Comparison of ENCODE assay signal across 30 cellular contexts in genomic region chr1:2876846-2877245, GRCh38.
DNase-seq lines count a peak whose midpoint lies in the region; ATAC-seq, FAIRE-seq and TF ChIP-seq lines count a peak whose summit lies in the region.
"Had no signal": no experiment of that assay in that cellular context is flagged by ENCODE, and none has a peak within 500 bp of the region (broad histone marks: within the 10 kb centered on the region; RNA-seq: fewer than 3 reads in every experiment).

No MANE protein-coding gene starts in this region.

- peak overlapping the region; percentile 55 for H3K23ac ChIP-seq in neuronal stem cell (ENCODE audit: low read depth, low read length, poor library complexity)

- 0 out of 2 replicates have a peak, but pooled peaks cover 4% of the 10 kb centered on the region for H4K20me1 ChIP-seq in HepG2 (ENCODE audit: insufficient read depth, low read length)

- in situ Hi-C loops in HepG2 (cut with HindIII; ENCODE audit: extremely low pct_ligation_motif_present, low pct_unique_long_range_greater_than_20kb): no loop called here

- H3K9me3 ChIP-seq in HepG2 (ENCODE audit: low read length) (no peaks in the 10 kb centered on the region), right lobe of liver (no peaks in the 10 kb centered on the region), neuronal stem cell (replicated peaks in 1 of 2; ENCODE audit: control insufficient read depth in 2 of 2, insufficient read depth in 1 of 2, low read depth in 1 of 2, low read length in 2 of 2) (peaks cover 0 to 7% of the 10 kb centered on the region in 2 donors)
- H3K9me3 ChIP-seq: BE2C, Caco-2 had no signal

- TF ChIP-seq EP300 in HepG2 (IDR thresholded peaks at IDR 0.05; ENCODE audit: low read depth in 2 of 2, low read length in 2 of 2) (no peak), HepG2 (CRISPR knock-in tag; IDR thresholded peaks at IDR 0.05; ENCODE audit: borderline replicate concordance) (no peak)

- peak overlapping the region; percentile 71 for H3K14ac ChIP-seq in neuronal stem cell (ENCODE audit: low read length)

- no TSS peak for BruUV-seq in HepG2 (replicated peaks; lab: Mats Ljungman, UMichigan)

- H2BK5ac ChIP-seq in neuronal stem cell (ENCODE audit: low read length): peak overlapping the region; percentile 24

- H3K79me2 ChIP-seq in HepG2 (ENCODE audit: insufficient read depth, low read length): no peaks in the 10 kb centered on the region

- no peak for DNase-seq in HepG2 (ENCODE audit: low spot score)
- DNase-seq in right lobe of liver: no peak
- no peak for DNase-seq in neuronal stem cell (ENCODE audit: low spot score)
- no peak for DNase-seq in activated CD4-positive, alpha-beta T cell treated with anti-CD3 and anti-CD28 coated beads for 4 hours
- DNase-seq: 8988T; ACHN; AML-193; BE2C; Caco-2; Calu3; CD4-positive, alpha-beta memory T cell; CD4-positive, alpha-beta T cell; CD4-positive, CD25-positive, alpha-beta regulatory T cell; CD8-positive, alpha-beta memory T cell; CD8-positive, alpha-beta T cell; COR-L47; DMS 273 treated with DMSO at 0.1 percent for 48 hours; DMS153; DMS53; DMS79; DMS79 treated with DMSO at 0.1 percent for 48 hours; DND-41; EL had no signal

- ATAC-seq in HepG2 (no peak), right lobe of liver (no peak)
- ATAC-seq: CD8-positive, alpha-beta T cell had no signal

- intact Hi-C loops in HepG2 (cut with micrococcal nuclease; ENCODE audit: unreplicated experiment): loop anchor here (10.0 kb wide), 1 partner anchor 548 kb away; no protein-coding TSS in a partner anchor
- intact Hi-C loops in right lobe of liver (cut with DNase I): no loop called here

- H3K4me2 ChIP-seq in HepG2 (ENCODE audit: low read depth, low read length) (no peak overlapping the region), neuronal stem cell (ENCODE audit: insufficient read depth, low read length, poor library complexity, severe bottlenecking) (no peak overlapping the region)
- H3K4me2 ChIP-seq: A549; BLaER1; BLaER1 treated with 17β-estradiol and CSF1 and Interleukin-3, amounts not matched to agents 10 nM and 100 nM had no signal

- no peak overlapping the region for H4K8ac ChIP-seq in neuronal stem cell (ENCODE audit: low read depth, low read length)

- H3K9ac ChIP-seq in HepG2 (ENCODE audit: insufficient read depth, low read depth, low read length) (no peak overlapping the region), neuronal stem cell (ENCODE audit: low read depth, low read length, poor library complexity) (no peak overlapping the region)
- H3K9ac ChIP-seq: BLaER1; BLaER1 treated with 17β-estradiol and CSF1 and Interleukin-3, amounts not matched to agents 10 nM and 100 nM had no signal

- CTCF ChIA-PET in HepG2 (lab: Yijun Ruan, JAX; ENCODE audit: low intra/inter-chr PET ratio, low total read pairs): no interaction called here

- H3K4me1 ChIP-seq in HepG2 (ENCODE audit: insufficient read depth, low read length) (no peaks in the 10 kb centered on the region), right lobe of liver (no peaks in the 10 kb centered on the region), neuronal stem cell (ENCODE audit: control insufficient read depth in 2 of 2, insufficient read depth in 1 of 2, low read depth in 1 of 2, low read length in 2 of 2) (no peaks in the 10 kb centered on the region)
- H3K4me1 ChIP-seq: A549, BE2C, Caco-2 had no signal

- WGBS in HepG2 (ENCODE audit: low lambda C conversion rate): 0% methylated on average over 4 of the region's 18 CpGs
- 81% methylated on average over 6 of the region's 18 CpGs for WGBS in right lobe of liver (ENCODE audit: insufficient coverage, low coverage, low lambda C conversion rate, missing lambda C conversion rate)
- no CpG with 5 or more reads among the region's 18 CpGs for WGBS in neuronal stem cell (ENCODE audit: extremely low coverage in 2 of 2, insufficient read length in 2 of 2, insufficient replicate concordance in 1 of 2), 2 donors

- H3K18ac ChIP-seq in neuronal stem cell (ENCODE audit: low read length): peak overlapping the region; percentile 71

- H2BK120ac ChIP-seq in neuronal stem cell (ENCODE audit: low read depth, low read length): no peak overlapping the region

- peak overlapping the region; percentile 73 for H2BK12ac ChIP-seq in neuronal stem cell (ENCODE audit: low read length)

- no peak overlapping the region for H4K91ac ChIP-seq in neuronal stem cell (ENCODE audit: low read depth, low read length, poor library complexity)

- peak overlapping the region; percentile 84 for H2AK5ac ChIP-seq in neuronal stem cell (ENCODE audit: low read depth, low read length)

- H3K27me3 ChIP-seq in HepG2 (ENCODE audit: control insufficient read depth in 1 of 2, insufficient read depth in 2 of 2, low read length in 2 of 2): peaks cover 41 to 80% of the 10 kb centered on the region in 2 experiments
- H3K27me3 ChIP-seq in right lobe of liver: no peaks in the 10 kb centered on the region
- peaks cover 0 to 57% (median 0%) of the 10 kb centered on the region in 3 experiments for H3K27me3 ChIP-seq in neuronal stem cell (ENCODE audit: control insufficient read depth in 3 of 3, insufficient read depth in 3 of 3, low read depth in 1 of 3, low read length in 3 of 3)

- peak overlapping the region; percentile 85 for H2BK15ac ChIP-seq in neuronal stem cell (ENCODE audit: low read length)

- H3K4ac ChIP-seq in neuronal stem cell (ENCODE audit: low read length): no peak overlapping the region

- no peak overlapping the region for H3K27ac ChIP-seq in HepG2 (ENCODE audit: extremely low read length, insufficient read depth, low read length)
- H3K27ac ChIP-seq in right lobe of liver: no peak overlapping the region
- no peak overlapping the region for H3K27ac ChIP-seq in neuronal stem cell (replicated peaks; ENCODE audit: low read length)
- H3K27ac ChIP-seq: 22Rv1; A549; BLaER1; BLaER1 treated with 17β-estradiol and CSF1 and Interleukin-3, amounts not matched to agents 10 nM and 100 nM; C4-2B had no signal

- no peak for TF ChIP-seq POLR2A in HepG2 (IDR thresholded peaks at IDR 0.05; ENCODE audit: insufficient read depth in 1 of 2, low read depth in 2 of 2, low read length in 2 of 2)
- TF ChIP-seq POLR2A in right lobe of liver (IDR thresholded peaks at IDR 0.05): no peak

- no peak overlapping the region for H3K4me3 ChIP-seq in HepG2 (replicated peaks in 1 of 3; ENCODE audit: insufficient read depth in 1 of 3, low read depth in 2 of 3, low read length in 3 of 3)
- H3K4me3 ChIP-seq in right lobe of liver: no peak overlapping the region
- H3K4me3 ChIP-seq in neuronal stem cell (ENCODE audit: low read length in 2 of 2): no peak overlapping the region
- H3K4me3 ChIP-seq: A549; BLaER1; BLaER1 treated with 17β-estradiol and CSF1 and Interleukin-3, amounts not matched to agents 10 nM and 100 nM had no signal

- FAIRE-seq in HepG2 (lab: Jason Lieb, UNC): no peak
- FAIRE-seq: A204.1, A549, D721Med had no signal

- H3K36me3 ChIP-seq in HepG2 (replicated peaks in 1 of 2; ENCODE audit: control insufficient read depth in 1 of 2, insufficient read depth in 2 of 2, low read length in 2 of 2): no peaks in the 10 kb centered on the region
- H3K36me3 ChIP-seq in right lobe of liver: no peaks in the 10 kb centered on the region
- no peaks in the 10 kb centered on the region for H3K36me3 ChIP-seq in neuronal stem cell (replicated peaks in 1 of 2; ENCODE audit: control insufficient read depth in 2 of 2, insufficient read depth in 2 of 2, low read length in 2 of 2)
- H3K36me3 ChIP-seq: BE2C; BLaER1; BLaER1 treated with 17β-estradiol and CSF1 and Interleukin-3, amounts not matched to agents 10 nM and 100 nM had no signal

- POLR2A ChIA-PET in HepG2 (lab: Yijun Ruan, JAX): no interaction called here

- TF ChIP-seq CTCF in HepG2 (CRISPR knock-in tag; IDR thresholded peaks at IDR 0.05): no peak
- no peak for TF ChIP-seq CTCF in right lobe of liver (IDR thresholded peaks at IDR 0.05)

- no peak for TF ChIP-seq RAD21 in HepG2 (CRISPR knock-in tag; IDR thresholded peaks at IDR 0.05)

- H3K79me1 ChIP-seq in neuronal stem cell (ENCODE audit: low read depth, low read length): no peaks in the 10 kb centered on the region

- H2AFZ ChIP-seq in HepG2 (ENCODE audit: low read length) (no peak overlapping the region), neuronal stem cell (ENCODE audit: low read length) (no peak overlapping the region)

TF ChIP-seq in HepG2, 621 proteins besides CTCF, POLR2A, EP300 and RAD21:
- TF ChIP-seq MNT (IDR thresholded peaks at IDR 0.05) (peak; percentile 30; the same call in 1 of the 2 replicates), ZNF251 (CRISPR knock-in tag; IDR thresholded peaks at IDR 0.05) (no peak)
TF ChIP-seq in HepG2: peak in this region for 1.
